Comparison of ENCODE assay signal across 8 cellular contexts in genomic region chr1:110916669-110917306, GRCh38. TPM values are rescaled to one million over a fixed set of nuclear protein-coding genes. Genes with fewer than 3 reads are reported as not detected.
DNase-seq lines count a peak whose midpoint lies in the region; ATAC-seq lines count a peak whose summit lies in the region.
"Had no signal": no experiment of that assay in that cellular context is flagged by ENCODE, and none has a peak within 500 bp of the region (broad histone marks: within the 10 kb centered on the region; RNA-seq: fewer than 3 reads in every experiment).

No MANE protein-coding gene starts in this region.

- peaks cover 10% of the 10 kb centered on the region for H3K36me3 Mint-ChIP-seq in T-helper 2 cell treated with Interferon-gamma antibody and Interleukin-4, amounts not matched to agents 5 μg/mL and 100 μg/mL, for 36 hours (ENCODE audit: low read depth)
- peaks cover 10 to 13% (median 12%) of the 10 kb centered on the region in 3 donors for H3K36me3 Mint-ChIP-seq in immature natural killer cell

- ATAC-seq in GM18499 (IDR thresholded peaks at IDR 0.05; ENCODE audit: insufficient read depth, unreplicated experiment): peak; percentile 52
- peak; percentile 68 for ATAC-seq in HG03066 (IDR thresholded peaks at IDR 0.05; ENCODE audit: low read depth, unreplicated experiment)
- ATAC-seq in HG02840 (IDR thresholded peaks at IDR 0.05; ENCODE audit: low FRiP score, unreplicated experiment): no peak
- ATAC-seq in sciatic nerve: no peak

- peak overlapping the region; percentile 71 for H3K27ac Mint-ChIP-seq in T-helper 2 cell treated with Interferon-gamma antibody and Interleukin-4, amounts not matched to agents 5 μg/mL and 100 μg/mL, for 36 hours
- peak overlapping the region in 5 of 6 donors; percentile 3 to 61 (median 50) for H3K27ac Mint-ChIP-seq in immature natural killer cell

- intact Hi-C loops in sciatic nerve (cut with DNase I): no loop called here

- DNase-seq in T-helper 2 cell treated with Interferon-gamma antibody and Interleukin-4, amounts not matched to agents 5 μg/mL and 100 μg/mL, for 36 hours (ENCODE audit: low spot score): peak; percentile 60
- peak in 2 of 3 donors; percentile 22 to 32 for DNase-seq in immature natural killer cell
- no peak for DNase-seq in sciatic nerve (ENCODE audit: low spot score)
- DNase-seq in hippocampal formation (lab: John Stamatoyannopoulos, UW): no peak

- H3K4me1 Mint-ChIP-seq in T-helper 2 cell treated with Interferon-gamma antibody and Interleukin-4, amounts not matched to agents 5 μg/mL and 100 μg/mL, for 36 hours (ENCODE audit: low read depth): peaks cover 17% of the 10 kb centered on the region
- peaks cover 15 to 19% of the 10 kb centered on the region in 2 donors for H3K4me1 Mint-ChIP-seq in immature natural killer cell

- no peaks in the 10 kb centered on the region for H3K27me3 Mint-ChIP-seq in T-helper 2 cell treated with Interferon-gamma antibody and Interleukin-4, amounts not matched to agents 5 μg/mL and 100 μg/mL, for 36 hours (ENCODE audit: low read depth)
- H3K27me3 Mint-ChIP-seq in immature natural killer cell (ENCODE audit: low read depth in 3 of 3): peaks cover 1 to 4% (median 4%) of the 10 kb centered on the region in 3 donors

- H3K4me3 Mint-ChIP-seq in T-helper 2 cell treated with Interferon-gamma antibody and Interleukin-4, amounts not matched to agents 5 μg/mL and 100 μg/mL, for 36 hours: peak overlapping the region; percentile 57
- peak overlapping the region; percentile 33 to 74 (median 61) for H3K4me3 Mint-ChIP-seq in immature natural killer cell

- peaks cover 19% of the 10 kb centered on the region for H3K9me3 Mint-ChIP-seq in T-helper 2 cell treated with Interferon-gamma antibody and Interleukin-4, amounts not matched to agents 5 μg/mL and 100 μg/mL, for 36 hours
- peaks cover 10 to 30% (median 20%) of the 10 kb centered on the region in 6 donors for H3K9me3 Mint-ChIP-seq in immature natural killer cell

RNA-seq across cellular contexts. Expression of gene CD53, which starts 43.8 kb away (rescaled TPM):
- polyA plus RNA-seq in immature natural killer cell: 1,000 to 10,000 TPM in 2 of 3 donors, 100 to 1,000 TPM in 1; 997 to 1,455 (median 1,434) TPM
- 40.0 TPM for total RNA-seq in sciatic nerve
- total RNA-seq: pulmonary artery endothelial cell had no signal

RNA-seq across cellular contexts. Expression of gene LRIF1, which starts 46.9 kb away (rescaled TPM):
- 10 to 100 TPM; 20.6 to 37.2 (median 22.0) TPM for polyA plus RNA-seq in immature natural killer cell
- 12.7 TPM for total RNA-seq in sciatic nerve

Comparison
In these comparisons a context has a peak if more than half of its experiments do, and no peak if none do; other contexts are left out.
1. ATAC-seq: peak in GM18499 (single experiment) and HG03066 (single experiment); none in HG02840 (single experiment) and sciatic nerve (single experiment).
2. DNase-seq: peak in T-helper 2 cell treated with Interferon-gamma antibody and Interleukin-4, amounts not matched to agents 5 μg/mL and 100 μg/mL, for 36 hours (single experiment) and immature natural killer cell (2 of 3); none in sciatic nerve (single experiment) and hippocampal formation (0 of 2).